21 cellular contexts compared by ENCODE assay signal in the genomic region with DNA sequence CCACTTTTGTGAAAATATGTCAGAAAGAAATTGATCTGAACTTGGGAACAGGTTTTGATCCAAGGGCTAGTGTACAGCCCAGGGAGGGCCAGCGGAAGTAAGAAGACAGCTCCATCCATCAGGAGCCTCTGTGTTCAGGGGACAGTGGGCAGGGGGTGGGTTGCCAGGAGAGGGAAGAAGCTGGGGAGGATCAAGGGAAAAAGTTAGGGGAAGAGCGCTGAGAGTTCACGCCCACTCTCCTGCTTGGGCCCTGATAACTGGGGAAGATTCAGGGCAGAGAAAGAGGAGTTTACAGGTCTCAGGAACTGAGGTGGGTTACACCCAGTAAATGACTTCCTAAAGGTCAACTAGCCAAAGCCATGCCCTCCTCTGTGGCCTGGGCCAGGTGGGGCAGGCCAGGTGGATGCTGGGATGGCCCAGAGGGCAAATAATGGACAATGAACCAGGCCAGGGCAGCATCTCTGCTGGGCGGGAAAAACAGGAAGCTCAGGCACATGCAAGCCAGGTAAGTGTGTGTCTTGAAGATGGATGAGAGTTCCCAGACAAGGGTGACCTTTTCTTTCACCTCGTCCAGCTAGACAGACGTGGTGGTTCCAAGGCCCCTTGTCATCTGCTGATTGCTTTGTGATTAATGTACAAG. TPM values are rescaled to one million over a fixed set of nuclear protein-coding genes. Genes with fewer than 3 reads are reported as not detected.
A peak's percentile ranks its signal among the peaks of the same experiment; 100 is the strongest.
DNase-seq lines count a peak whose midpoint lies in the region; ATAC-seq, FAIRE-seq and TF ChIP-seq lines count a peak whose summit lies in the region.
"Had no signal": no experiment of that assay in that cellular context is flagged by ENCODE, and none has a peak within 500 bp of the region (broad histone marks: within the 10 kb centered on the region; RNA-seq: fewer than 3 reads in every experiment).

No MANE protein-coding gene starts in this region.

- TF ChIP-seq CTCF in HCT116 (IDR thresholded peaks at IDR 0.05 in 2 of 3, conservative IDR thresholded peaks at IDR 0.05 in 1 of 3; ENCODE audit: borderline replicate concordance in 1 of 3, insufficient read depth in 1 of 3, low read depth in 2 of 3, low read length in 2 of 3), result no peak
- TF ChIP-seq CTCF in H1 (IDR thresholded peaks at IDR 0.05; ENCODE audit: control extremely low read depth in 1 of 3, insufficient read depth in 1 of 3, low read depth in 1 of 3, low read length in 3 of 3), result no peak

- H4K20me1 ChIP-seq in HCT116 (ENCODE audit: insufficient read depth), result no peaks in the 10 kb centered on the region
- peaks cover 0 to 4% of the 10 kb centered on the region in 2 experiments for H4K20me1 ChIP-seq in H1 (replicated peaks in 1 of 2; ENCODE audit: control insufficient read depth in 1 of 2, insufficient read depth in 2 of 2, low read length in 2 of 2)

- TF ChIP-seq RAD21 in HCT116 (IDR thresholded peaks at IDR 0.05; ENCODE audit: low read depth) (no peak), H1 (IDR thresholded peaks at IDR 0.05 in 1 of 2, conservative IDR thresholded peaks at IDR 0.05 in 1 of 2; ENCODE audit: low read depth in 2 of 2, low read length in 2 of 2) (no peak)

- H2AFZ ChIP-seq in HCT116 (ENCODE audit: low read depth, low read length, poor library complexity, severe bottlenecking), result no peak overlapping the region
- H2AFZ ChIP-seq in H1 (ENCODE audit: low read length), result no peak overlapping the region
- no peak overlapping the region for H2AFZ ChIP-seq in trophoblast cell (ENCODE audit: insufficient read depth, low read length, poor library complexity)
- H2AFZ ChIP-seq: GM23248 had no signal

- no peak overlapping the region for H4K5ac ChIP-seq in H1 (ENCODE audit: insufficient read length, low read depth, low read length)

- H2BK12ac ChIP-seq in H1 (ENCODE audit: low read depth, low read length), result peak overlapping the region; percentile 45
- no peak overlapping the region for H2BK12ac ChIP-seq in trophoblast cell (ENCODE audit: low read length)

- no peaks in the 10 kb centered on the region for H3K36me3 ChIP-seq in HCT116 (ENCODE audit: control insufficient read depth in 1 of 2, insufficient read depth in 2 of 2, low read length in 2 of 2)
- H3K36me3 ChIP-seq in H1 (ENCODE audit: control insufficient read depth in 2 of 4, insufficient read depth in 4 of 4, low read length in 3 of 4), result no peaks in the 10 kb centered on the region; a peak in 1 of 8 replicates
- no peaks in the 10 kb centered on the region for H3K36me3 ChIP-seq in trophoblast cell (ENCODE audit: control insufficient read depth in 1 of 2, insufficient read depth in 2 of 2, low read length in 2 of 2)

- H3K9me3 ChIP-seq in HCT116 (ENCODE audit: control insufficient read depth in 1 of 2, insufficient read depth in 1 of 2, low read depth in 1 of 2, low read length in 2 of 2) (no peaks in the 10 kb centered on the region), H1 (ENCODE audit: insufficient read depth in 2 of 2, low read depth in 1 of 2, low read length in 1 of 2) (no peaks in the 10 kb centered on the region), trophoblast cell (ENCODE audit: insufficient read depth, low read depth, low read length) (no peaks in the 10 kb centered on the region)
- H3K9me3 ChIP-seq: Peyer's patch had no signal

- H3K9ac ChIP-seq in HCT116 (ENCODE audit: low read length), result no peak overlapping the region
- no peak overlapping the region for H3K9ac ChIP-seq in H1 (replicated peaks in 1 of 4; ENCODE audit: extremely low read depth in 1 of 4, low read depth in 3 of 4, low read length in 3 of 4)
- H3K9ac ChIP-seq in trophoblast cell (ENCODE audit: low read length), result no peak overlapping the region
- H3K9ac ChIP-seq: GM23248 had no signal

- no peak for TF ChIP-seq POLR2A in HCT116 (IDR thresholded peaks at IDR 0.05; ENCODE audit: borderline replicate concordance, extremely low read depth, insufficient read depth, insufficient read length)
- TF ChIP-seq POLR2A in H1 (IDR thresholded peaks at IDR 0.05; ENCODE audit: control extremely low read depth in 1 of 2, low read depth in 2 of 2, low read length in 2 of 2), result no peak

- H3K23ac ChIP-seq in H1 (ENCODE audit: insufficient read length), result peak overlapping the region; percentile 10
- H3K23ac ChIP-seq in trophoblast cell (ENCODE audit: low read length), result no peak overlapping the region

- no peak overlapping the region for H3K14ac ChIP-seq in H1 (ENCODE audit: insufficient read length)
- H3K14ac ChIP-seq in trophoblast cell (ENCODE audit: low read length), result peak overlapping the region; percentile 56

- H3K79me2 ChIP-seq in HCT116 (ENCODE audit: insufficient read depth, low read length) (no peaks in the 10 kb centered on the region), H1 (ENCODE audit: control insufficient read depth in 1 of 2, insufficient read depth in 2 of 2, low read length in 2 of 2) (no peaks in the 10 kb centered on the region), trophoblast cell (ENCODE audit: control insufficient read depth, insufficient read depth, low read length, poor library complexity) (peaks cover 5% of the 10 kb centered on the region)

- H2AK5ac ChIP-seq in H1 (ENCODE audit: low read depth, low read length), result peak overlapping the region; percentile 87
- peak overlapping the region; percentile 11 for H2AK5ac ChIP-seq in trophoblast cell (ENCODE audit: low read length)

- 74% methylated on average over 6 of the region's 6 CpGs; no CpG with 5 or more reads in 1 of the 2 experiments for WGBS in H1 (ENCODE audit: extremely low coverage in 1 of 2, insufficient coverage in 1 of 2, insufficient read length in 1 of 2, insufficient replicate concordance in 2 of 2, low coverage in 1 of 2, low lambda C conversion rate in 2 of 2, missing lambda C conversion rate in 1 of 2), 2 experiments
- WGBS in trophoblast cell (ENCODE audit: extremely low coverage, insufficient coverage, insufficient read length), result no CpG with 5 or more reads among the region's 6 CpGs

- no peak for FAIRE-seq in H1 (lab: Jason Lieb, UNC)
- FAIRE-seq: GM12892 had no signal

- H3K4ac ChIP-seq in H1 (replicated peaks; ENCODE audit: insufficient read length, low read depth, low read length) (peak overlapping the region; percentile 19), trophoblast cell (ENCODE audit: low read depth, low read length) (no peak overlapping the region)

- H3K27ac ChIP-seq in HCT116 (ENCODE audit: low read depth, low read length), result no peak overlapping the region
- no peak overlapping the region for H3K27ac ChIP-seq in H1 (ENCODE audit: low read depth, low read length)
- H3K27ac ChIP-seq in trophoblast cell (ENCODE audit: low read depth, low read length), result peak overlapping the region; percentile 71
- H3K27ac ChIP-seq: 22Rv1, GM23248, Peyer's patch had no signal

- no peaks in the 10 kb centered on the region for H3K27me3 ChIP-seq in HCT116 (ENCODE audit: insufficient read depth, low read length)
- H3K27me3 ChIP-seq in H1 (replicated peaks in 1 of 4; ENCODE audit: control insufficient read depth in 3 of 4, extremely low read depth in 1 of 4, insufficient read depth in 3 of 4, low read length in 3 of 4), result peaks cover 0 to 11% (median 3%) of the 10 kb centered on the region in 4 experiments; a peak in 3 of 7 replicates
- no peaks in the 10 kb centered on the region for H3K27me3 ChIP-seq in trophoblast cell (ENCODE audit: insufficient read depth, low read length)
- H3K27me3 ChIP-seq: Peyer's patch had no signal

- POLR2A ChIA-PET in HCT116 (lab: Charles Lee), result no interaction called here
- POLR2A ChIA-PET in H1 (lab: Charles Lee; ENCODE audit: partially characterized antibody), result interaction anchor here (1.3 to 2.2 kb wide), 3 partner anchors 37 to 113 kb away, joined by 3 to 9 read pairs (median 3); partner anchors contain the start of genes LRRN2 and MDM4

- CTCF ChIA-PET in HCT116 (lab: Charles Lee), result no interaction called here
- CTCF ChIA-PET in H1 (lab: Charles Lee; ENCODE audit: partially characterized antibody), result interaction anchor here (0.8 to 28.0 kb wide), 9 partner anchors 7 to 417 kb away, joined by 3 to 397 read pairs (median 4); no protein-coding TSS in a partner anchor

- H2BK20ac ChIP-seq in H1 (ENCODE audit: low read length), result 0 out of 2 replicates have a peak overlapping the region, but pooled peaks have one; percentile 84

- DNase-seq in SIG-M5 treated with dmso at 0.1 percent for 504 hours (lab: John Stamatoyannopoulos, UW; ENCODE audit: unreplicated experiment) (peak; percentile 60), SIG-M5 (lab: John Stamatoyannopoulos, UW) (no peak), HCT116 (ENCODE audit: low read depth, low spot score) (no peak), H1 (ENCODE audit: low read depth in 1 of 2, low spot score in 2 of 2) (no peak), trophoblast cell (no peak), occipital lobe (lab: John Stamatoyannopoulos, UW) (no peak), ACHN (no peak), foreskin melanocyte (no peak)
- DNase-seq: C1 segment of cervical spinal cord, DMS 273 treated with DMSO at 0.1 percent for 48 hours, GF-D8, KBM-7, NCI-H1417 treated with DMSO at 0.1 percent for 48 hours, NCI-H1930, NCI-H2171 treated with DMSO at 0.1 percent for 48 hours, NCI-H748 treated with DMSO at 0.1 percent for 48 hours, Peyer's patch, Right ventricle myocardium superior had no signal

- H3K4me1 ChIP-seq in HCT116 (ENCODE audit: control insufficient read depth in 1 of 2, insufficient read depth in 2 of 2, low read length in 2 of 2) (peaks cover 7 to 36% of the 10 kb centered on the region in 2 experiments; a peak in 3 of 4 replicates), H1 (replicated peaks in 1 of 4; ENCODE audit: control insufficient read depth in 3 of 4, insufficient read depth in 4 of 4, low read length in 3 of 4) (peaks cover 19 to 42% (median 38%) of the 10 kb centered on the region in 4 experiments), trophoblast cell (ENCODE audit: control insufficient read depth in 1 of 2, insufficient read depth in 2 of 2, low read length in 2 of 2) (peaks cover 34 to 50% of the 10 kb centered on the region in 2 experiments)
- H3K4me1 ChIP-seq: Peyer's patch had no signal

- H2BK5ac ChIP-seq in H1 (ENCODE audit: low read depth, low read length) (peak overlapping the region; percentile 35; the same call in 1 of the 2 replicates), trophoblast cell (ENCODE audit: low read depth, low read length, poor library complexity) (peak overlapping the region; percentile 18)

- H3K18ac ChIP-seq in H1 (ENCODE audit: extremely low read depth, low read length) (peak overlapping the region; percentile 7; the same call in 1 of the 2 replicates), trophoblast cell (ENCODE audit: low read length) (peak overlapping the region; percentile 5)

- no peak for TF ChIP-seq EP300 in H1 (IDR thresholded peaks at IDR 0.05; ENCODE audit: borderline replicate concordance in 1 of 2, low read depth in 2 of 2, low read length in 2 of 2)

- no peaks in the 10 kb centered on the region for H3K23me2 ChIP-seq in H1 (ENCODE audit: low read depth, low read length)

- no peaks in the 10 kb centered on the region for H3K9me2 ChIP-seq in HCT116 (ENCODE audit: insufficient read depth)

- peak overlapping the region; percentile 83 for H2BK15ac ChIP-seq in H1 (ENCODE audit: low read length)

- ATAC-seq in HCT116, result 0 out of 2 replicates have a peak, but pooled peaks have one; percentile 21

- no peak overlapping the region for H4K12ac ChIP-seq in trophoblast cell (ENCODE audit: low read depth, low read length)

- no peak overlapping the region for H2BK120ac ChIP-seq in H1 (replicated peaks; ENCODE audit: low read depth, low read length)
- peak overlapping the region; percentile 59 for H2BK120ac ChIP-seq in trophoblast cell (ENCODE audit: insufficient read depth, low read length, poor library complexity)

- in situ Hi-C loops in ACHN (cut with HindIII; ENCODE audit: low pct_ligation_motif_present, low pct_unique_long_range_greater_than_20kb, low sequenced_read_pairs), result no loop called here

- H3K79me1 ChIP-seq in H1 (ENCODE audit: low read depth, low read length), result no peaks in the 10 kb centered on the region
- H3K79me1 ChIP-seq in trophoblast cell (ENCODE audit: low read length), result peaks cover 23% of the 10 kb centered on the region

- no peak overlapping the region for H3K56ac ChIP-seq in H1 (replicated peaks; ENCODE audit: insufficient read length, low read depth, low read length)

- no peak overlapping the region for H3K4me3 ChIP-seq in HCT116 (replicated peaks in 1 of 2; ENCODE audit: low read depth in 1 of 2, low read length in 2 of 2)
- no peak overlapping the region for H3K4me3 ChIP-seq in H1 (ENCODE audit: extremely low read depth in 1 of 4, insufficient read depth in 2 of 4, low read depth in 3 of 4, low read length in 4 of 4)
- no peak overlapping the region for H3K4me3 ChIP-seq in trophoblast cell (ENCODE audit: low read depth, low read length)
- H3K4me3 ChIP-seq: GM23248, Peyer's patch had no signal

- intact Hi-C loops in HCT116 (cut with micrococcal nuclease), result no loop called here

- RAD21 ChIA-PET in HCT116 (lab: Charles Lee; ENCODE audit: low non-redundant PET in 1 of 2, low total read pairs in 2 of 2, uncharacterized antibody in 2 of 2, unreplicated experiment in 2 of 2), result no interaction called here

- H4K8ac ChIP-seq in H1 (ENCODE audit: extremely low read depth, insufficient read depth, low read length) (no peak overlapping the region), trophoblast cell (ENCODE audit: low read depth, low read length) (peak overlapping the region; percentile 15)

- H3K4me2 ChIP-seq in HCT116 (ENCODE audit: low read length), result peak overlapping the region; percentile 4; the same call in 1 of the 2 replicates
- peak overlapping the region in 1 of 2 experiments; percentile 55; a peak in 1 of 4 replicates for H3K4me2 ChIP-seq in H1 (ENCODE audit: insufficient read depth in 1 of 2, low read depth in 2 of 2, low read length in 2 of 2)
- peak overlapping the region; percentile 14 for H3K4me2 ChIP-seq in trophoblast cell (ENCODE audit: low read length)

- H4K91ac ChIP-seq in H1 (replicated peaks; ENCODE audit: insufficient read length, low read length) (peak overlapping the region; percentile 75), trophoblast cell (ENCODE audit: low read depth, low read length) (peak overlapping the region; percentile 63)

- BruUV-seq in HCT116 (replicated peaks; lab: Mats Ljungman, UMichigan), result no TSS peak

RNA-seq across cellular contexts. Expression of gene MDM4, which starts 56.8 kb away (rescaled TPM):
- 79.5 TPM for total RNA-seq in HCT116 (2021; ENCODE audit: unreplicated experiment)
- 12.9 and 14.7 TPM in 2 replicates for polyA plus RNA-seq in HCT116 (2012)
- 81.7 and 84.9 TPM in 2 replicates for total RNA-seq in H1 (2021; fragmentation: NEBNext Ultra II Directional; extraction: Animal tissue kit (Norgen Biotek cat#: 25700))
- 10.0 and 10.8 TPM in 2 replicates for polyA plus RNA-seq in H1 (2011; rRNA removed)
- 12.8 TPM for polyA plus RNA-seq in H1 (2011; cell fraction: cytosol; rRNA removed)
- polyA plus RNA-seq in H1 (2011; cell fraction: nucleus; rRNA removed), result 23.1 TPM
- 9.8 to 13.2 TPM (median 11.4 TPM) in 4 replicates for polyA plus RNA-seq in H1 (2012, experiment 1 of 2)
- polyA plus RNA-seq in H1 (2012, experiment 2 of 2), result 2.0 TPM
- 20.5 TPM for polyA plus RNA-seq in H1 (2013, experiment 1 of 2)
- polyA plus RNA-seq in H1 (2013, experiment 2 of 2), result 18.6 TPM
- 75.0 and 83.5 TPM in 2 replicates for polyA minus RNA-seq in H1 (2011; rRNA and poly(A)+ RNA removed)
- 26.9 TPM for polyA minus RNA-seq in H1 (2011; cell fraction: cytosol; rRNA and poly(A)+ RNA removed)
- 109 TPM for polyA minus RNA-seq in H1 (2011; cell fraction: nucleus; rRNA and poly(A)+ RNA removed)
- polyA plus RNA-seq in trophoblast cell (2013), result 16.1 and 17.2 TPM in 2 replicates
- total RNA-seq in occipital lobe, result 60.4 TPM
